ENCODE assay signal across 8 cellular contexts in the genomic region with DNA sequence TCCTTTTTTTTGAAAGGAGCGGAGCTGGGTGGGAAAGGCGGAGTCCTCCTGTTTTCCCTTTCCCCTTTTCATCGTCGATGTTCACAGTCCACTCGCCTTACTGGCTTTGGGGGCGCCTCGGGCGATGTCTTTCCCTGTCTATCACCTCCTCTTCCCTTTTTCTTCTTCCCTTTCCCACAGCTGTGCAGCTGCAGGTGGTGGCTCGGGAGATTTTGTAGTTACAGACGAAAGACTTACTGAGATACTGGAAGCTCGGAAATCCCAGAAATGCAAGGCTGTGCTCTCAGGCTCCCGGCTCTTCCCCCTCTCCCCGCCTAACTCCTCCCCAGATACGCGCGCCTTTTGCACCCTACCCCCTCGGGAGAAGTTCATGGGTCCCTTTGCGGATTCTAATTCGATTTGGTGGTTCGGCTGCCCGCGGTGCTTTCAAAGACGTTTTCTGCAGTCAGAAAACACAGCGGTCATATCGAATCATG. TPM values are rescaled to one million over a fixed set of nuclear protein-coding genes. Genes with fewer than 3 reads are reported as not detected.
DNase-seq lines count a peak whose midpoint lies in the region; ATAC-seq, FAIRE-seq and TF ChIP-seq lines count a peak whose summit lies in the region.

No MANE protein-coding gene starts in this region.

- H3K9ac ChIP-seq in OCI-LY1 (ENCODE audit: low read length) = peak overlapping the region; percentile 64; the same call in 1 of the 2 replicates
- H3K9ac ChIP-seq in kidney (ENCODE audit: low read length in 2 of 2) = peak overlapping the region; percentile 51 to 77

- H3F3A ChIP-seq in OCI-LY1 (ENCODE audit: insufficient read depth, low read length) = no peaks in the 10 kb centered on the region

- H3K9me3 Mint-ChIP-seq in MCF 10A (ENCODE audit: unreplicated experiment) = no peaks in the 10 kb centered on the region
- H3K9me3 Mint-ChIP-seq in stimulated activated effector memory CD8-positive, alpha-beta T cell treated with anti-CD3 and anti-CD28 coated beads, Interleukin-12 subunit alpha, Interleukin-12 subunit beta, amount 100 ng/mL, for 72 hours = no peaks in the 10 kb centered on the region

- BruUV-seq in A673 (replicated peaks; lab: Mats Ljungman, UMichigan) (no TSS peak), MCF 10A (replicated peaks; lab: Mats Ljungman, UMichigan) (no TSS peak)

- H3K9me3 ChIP-seq in A673 (ENCODE audit: low read depth, low read length, poor library complexity, severe bottlenecking) (no peaks in the 10 kb centered on the region), OCI-LY1 (ENCODE audit: low read length) (no peaks in the 10 kb centered on the region), kidney (ENCODE audit: control insufficient read depth in 1 of 2, low read length in 2 of 2) (no peaks in the 10 kb centered on the region)

- FAIRE-seq in kidney (lab: Jason Lieb, UNC) = no peak

- H3K9me2 ChIP-seq in OCI-LY1 (ENCODE audit: low read depth, low read length) = no peaks in the 10 kb centered on the region

- intact Hi-C loops in A673 (cut with micrococcal nuclease; ENCODE audit: unreplicated experiment) = loop anchor here (2.0 to 10.0 kb wide), 3 partner anchors 34 to 84 kb away; no protein-coding TSS in a partner anchor
- intact Hi-C loops in MCF 10A (cut with micrococcal nuclease) = loop anchor here (2.0 to 10.0 kb wide), 3 partner anchors 94 to 206 kb away; a partner anchor contains a TSS
- intact Hi-C loops in kidney (cut with DNase I) = no loop called here

- H3K4me3 Mint-ChIP-seq in MCF 10A (ENCODE audit: unreplicated experiment) = peak overlapping the region; percentile 81
- peak overlapping the region; percentile 87 for H3K4me3 Mint-ChIP-seq in stimulated activated effector memory CD8-positive, alpha-beta T cell treated with anti-CD3 and anti-CD28 coated beads, Interleukin-12 subunit alpha, Interleukin-12 subunit beta, amount 100 ng/mL, for 72 hours

- H3K4me3 ChIP-seq in A673 (ENCODE audit: low read depth, low read length, poor library complexity, severe bottlenecking) (peak overlapping the region; percentile 63), OCI-LY1 (ENCODE audit: low read depth, low read length, poor library complexity, severe bottlenecking) (peak overlapping the region; percentile 71), kidney (ENCODE audit: low read length in 2 of 2) (peak overlapping the region; percentile 71 to 89)

- TF ChIP-seq CTCF in A673 (conservative IDR thresholded peaks at IDR 0.05; ENCODE audit: low read depth, low read length) (no peak), GM10248 (IDR thresholded peaks at IDR 0.05; ENCODE audit: control extremely low read depth, extremely low read depth, low read depth, missing control alignments) (no peak), OCI-LY1 (IDR thresholded peaks at IDR 0.05; ENCODE audit: low read length) (no peak), MCF 10A (IDR thresholded peaks at IDR 0.05; ENCODE audit: unreplicated experiment) (no peak), kidney (IDR thresholded peaks at IDR 0.05; ENCODE audit: borderline replicate concordance, extremely low read depth, insufficient read depth) (no peak)

- H3K36me3 ChIP-seq in A673 (ENCODE audit: insufficient read depth, low read length, poor library complexity, severe bottlenecking) (no peaks in the 10 kb centered on the region), OCI-LY1 (ENCODE audit: insufficient read depth, low read length) (no peaks in the 10 kb centered on the region), kidney (ENCODE audit: control insufficient read depth in 1 of 2, insufficient read depth in 2 of 2, low read length in 2 of 2) (no peaks in the 10 kb centered on the region)

- POLR2A ChIA-PET in A673 (lab: Charles Lee; ENCODE audit: low non-redundant PET) = no interaction called here
- POLR2A ChIA-PET in GM10248 (lab: Yijun Ruan, JAX) = interaction anchor here (1.4 kb wide), 1 partner anchor 30 kb away, joined by 3 read pairs; no protein-coding TSS in a partner anchor
- POLR2A ChIA-PET in MCF 10A (lab: Yijun Ruan, JAX) = interaction anchor here (0.6 to 6.1 kb wide), 15 partner anchors 9 to 802 kb away, joined by 3 to 36 read pairs (median 3); no protein-coding TSS in a partner anchor

- H3K27me3 ChIP-seq in A673 (replicated peaks; ENCODE audit: insufficient read depth, low read depth, low read length, poor library complexity) = no peaks in the 10 kb centered on the region
- H3K27me3 ChIP-seq in OCI-LY1 (ENCODE audit: insufficient read depth, low read length) = no peaks in the 10 kb centered on the region; the same call in 1 of the 2 replicates

- no peaks in the 10 kb centered on the region for H3K27me3 Mint-ChIP-seq in MCF 10A (ENCODE audit: insufficient read depth, unreplicated experiment)

- DNase-seq in A673 (ENCODE audit: low spot score) = peak; percentile 55
- DNase-seq in GM10248 (ENCODE audit: extremely low spot score) = peak; percentile 12
- DNase-seq in MCF 10A (ENCODE audit: unreplicated experiment) = peak; percentile 47
- DNase-seq in kidney = peak; percentile 74
- DNase-seq in stimulated activated effector memory CD8-positive, alpha-beta T cell treated with anti-CD3 and anti-CD28 coated beads, Interleukin-12 subunit alpha, Interleukin-12 subunit beta, amount 100 ng/mL, for 72 hours (ENCODE audit: low spot score in 2 of 2) = no peak

- peak overlapping the region; percentile 63 for H3K4me2 ChIP-seq in OCI-LY1 (ENCODE audit: low read length)

- H3K4me1 ChIP-seq in A673 (ENCODE audit: insufficient read depth, low read length, poor library complexity, severe bottlenecking) (peaks cover 26% of the 10 kb centered on the region), OCI-LY1 (ENCODE audit: insufficient read depth, low read length, severe bottlenecking) (peaks cover 6% of the 10 kb centered on the region), kidney (ENCODE audit: control insufficient read depth in 1 of 2, insufficient read depth in 1 of 2, low read depth in 1 of 2, low read length in 2 of 2) (peaks cover 6 to 8% of the 10 kb centered on the region in 2 donors)

- peak overlapping the region; percentile 76 for H3K27ac Mint-ChIP-seq in MCF 10A (ENCODE audit: low read depth, unreplicated experiment)
- H3K27ac Mint-ChIP-seq in stimulated activated effector memory CD8-positive, alpha-beta T cell treated with anti-CD3 and anti-CD28 coated beads, Interleukin-12 subunit alpha, Interleukin-12 subunit beta, amount 100 ng/mL, for 72 hours = peak overlapping the region; percentile 86

- CTCF ChIA-PET in A673 (lab: Charles Lee) = no interaction called here
- CTCF ChIA-PET in GM10248 (lab: Yijun Ruan, JAX) = no interaction called here
- CTCF ChIA-PET in MCF 10A (lab: Yijun Ruan, JAX) = interaction anchor here (0.6 to 0.7 kb wide), 3 partner anchors 30 to 438 kb away, joined by 3 to 5 read pairs (median 3); no protein-coding TSS in a partner anchor

- peaks cover 42% of the 10 kb centered on the region for H3K4me1 Mint-ChIP-seq in MCF 10A (ENCODE audit: insufficient read depth, unreplicated experiment)
- H3K4me1 Mint-ChIP-seq in stimulated activated effector memory CD8-positive, alpha-beta T cell treated with anti-CD3 and anti-CD28 coated beads, Interleukin-12 subunit alpha, Interleukin-12 subunit beta, amount 100 ng/mL, for 72 hours = peaks cover 25% of the 10 kb centered on the region

- H3K36me3 Mint-ChIP-seq in MCF 10A (ENCODE audit: insufficient read depth, unreplicated experiment) = peaks cover 4% of the 10 kb centered on the region
- H3K36me3 Mint-ChIP-seq in stimulated activated effector memory CD8-positive, alpha-beta T cell treated with anti-CD3 and anti-CD28 coated beads, Interleukin-12 subunit alpha, Interleukin-12 subunit beta, amount 100 ng/mL, for 72 hours = peaks cover 7% of the 10 kb centered on the region

- H4K20me1 ChIP-seq in OCI-LY1 (ENCODE audit: insufficient read depth, low read length) = no peaks in the 10 kb centered on the region

- no peak overlapping the region for H2AFZ ChIP-seq in OCI-LY1 (ENCODE audit: low read length)

- no peaks in the 10 kb centered on the region for H3K79me2 ChIP-seq in OCI-LY1 (ENCODE audit: insufficient read depth, low read length)

- peak overlapping the region; percentile 82 for H3K27ac ChIP-seq in A673 (ENCODE audit: low read depth, low read length, poor library complexity, severe bottlenecking)
- no peak overlapping the region for H3K27ac ChIP-seq in OCI-LY1 (ENCODE audit: low read depth, low read length, poor library complexity, severe bottlenecking)
- H3K27ac ChIP-seq in kidney (ENCODE audit: low read depth in 2 of 2, low read length in 2 of 2) = peak overlapping the region; percentile 85 to 93

- ATAC-seq in stimulated activated effector memory CD8-positive, alpha-beta T cell treated with anti-CD3 and anti-CD28 coated beads, Interleukin-12 subunit alpha, Interleukin-12 subunit beta, amount 100 ng/mL, for 72 hours = no peak
- ATAC-seq in GM18511 (IDR thresholded peaks at IDR 0.05; ENCODE audit: unreplicated experiment) (no peak), HG03565 (IDR thresholded peaks at IDR 0.05; ENCODE audit: unreplicated experiment) (no peak)

RNA-seq across cellular contexts. Expression of a gene that starts 1.3 kb away (rescaled TPM):
- total RNA-seq in A673 (2021) (121 and 125 TPM in 2 replicates), MCF 10A (2022) (57.1 and 82.7 TPM in 2 replicates), kidney (118 TPM)
- polyA plus RNA-seq in kidney (ENCODE audit: insufficient read depth, low read depth, low replicate concordance) = 38.0 TPM

RNA-seq across cellular contexts. Expression of a gene that starts 52.9 kb away (rescaled TPM):
- 0.13 and 0.15 TPM in 2 replicates for total RNA-seq in A673 (2021)
- 0.12 and 0.58 TPM in 2 replicates for total RNA-seq in MCF 10A (2022)
- 5.0 TPM for total RNA-seq in kidney
- polyA plus RNA-seq in kidney (ENCODE audit: insufficient read depth, low read depth, low replicate concordance) = 3.3 TPM

Comparison
In these comparisons a context has a peak if more than half of its experiments do, and no peak if none do; other contexts are left out.
1. DNase-seq: peak in A673 (single experiment), GM10248 (single experiment), MCF 10A (single experiment) and kidney (single experiment); none in stimulated activated effector memory CD8-positive, alpha-beta T cell treated with anti-CD3 and anti-CD28 coated beads, Interleukin-12 subunit alpha, Interleukin-12 subunit beta, amount 100 ng/mL, for 72 hours (0 of 2).
2. Peak in every context shown above with its lines, with median percentiles within 50 percentile points of each other: H3K4me3 ChIP-seq.